ENCODE assay signal across 11 cellular contexts in genomic region chr11:129973068-129973467, GRCh38. TPM values are rescaled to one million over a fixed set of nuclear protein-coding genes. Genes with fewer than 3 reads are reported as not detected.
DNase-seq lines count a peak whose midpoint lies in the region; ATAC-seq lines count a peak whose summit lies in the region.
"Had no signal": no experiment of that assay in that cellular context is flagged by ENCODE, and none has a peak within 500 bp of the region (broad histone marks: within the 10 kb centered on the region; RNA-seq: fewer than 3 reads in every experiment).

No MANE protein-coding gene starts in this region.

- peaks cover 0 to 18% (median 7%) of the 10 kb centered on the region in 11 experiments; a peak in 10 of 22 replicates for H3K36me3 ChIP-seq in BLaER1 treated with 17β-estradiol and CSF1 and Interleukin-3, amounts not matched to agents 10 nM and 100 nM

- H3K9me3 ChIP-seq in BLaER1 treated with 17β-estradiol and CSF1 and Interleukin-3, amounts not matched to agents 10 nM and 100 nM (replicated peaks in 1 of 11): peaks cover 0 to 12% (median 7%) of the 10 kb centered on the region in 11 experiments; a peak in 12 of 22 replicates
- H3K9me3 ChIP-seq in right cardiac atrium (ENCODE audit: control insufficient read depth, low read length): no peaks in the 10 kb centered on the region

- 74% methylated on average over 1 of the region's 1 CpG for WGBS in right cardiac atrium

- DNase-seq in SKM-1 (lab: John Stamatoyannopoulos, UW; ENCODE audit: unreplicated experiment) (peak; percentile 69), mucosa of gallbladder (ENCODE audit: low spot score) (no peak), right cardiac atrium (no peak), NCI-H2171 (lab: John Stamatoyannopoulos, UW) (no peak)

- peaks cover 76 to 89% (median 84%) of the 10 kb centered on the region in 10 experiments for H3K4me1 ChIP-seq in BLaER1 treated with 17β-estradiol and CSF1 and Interleukin-3, amounts not matched to agents 10 nM and 100 nM
- H3K4me1 ChIP-seq in right cardiac atrium (ENCODE audit: control insufficient read depth, insufficient read depth, low read length): no peaks in the 10 kb centered on the region

- H3K4me3 ChIP-seq in BLaER1 treated with 17β-estradiol and CSF1 and Interleukin-3, amounts not matched to agents 10 nM and 100 nM: peak overlapping the region in 8 of 10 experiments; percentile 5 to 53 (median 32); a peak in 8 of 20 replicates
- H3K4me3 ChIP-seq in right cardiac atrium (ENCODE audit: low read length): no peak overlapping the region

- H3K27me3 ChIP-seq in BLaER1 treated with 17β-estradiol and CSF1 and Interleukin-3, amounts not matched to agents 10 nM and 100 nM: no peaks in the 10 kb centered on the region
- H3K27me3 ChIP-seq in right cardiac atrium (ENCODE audit: control insufficient read depth, insufficient read depth): no peaks in the 10 kb centered on the region

- ATAC-seq in GM19467 (IDR thresholded peaks at IDR 0.05; ENCODE audit: unreplicated experiment) (peak; percentile 84), HG03159 (IDR thresholded peaks at IDR 0.05; ENCODE audit: unreplicated experiment) (peak; percentile 94), HG03025 (IDR thresholded peaks at IDR 0.05; ENCODE audit: low FRiP score, unreplicated experiment) (no peak), right cardiac atrium (no peak)
- ATAC-seq: activated T-helper 17 cell treated with anti-CD3 and anti-CD28 coated beads, Interleukin-2, amount 50 U/mL, for 72 hours; SK-N-SH treated with all-trans-retinoic acid at 6 μM for 48 hours had no signal

- no peaks in the 10 kb centered on the region for H4K20me1 ChIP-seq in BLaER1 treated with 17β-estradiol and CSF1 and Interleukin-3, amounts not matched to agents 10 nM and 100 nM

- peak overlapping the region; percentile 56 to 100 (median 97); a peak in 21 of 22 replicates for H3K27ac ChIP-seq in BLaER1 treated with 17β-estradiol and CSF1 and Interleukin-3, amounts not matched to agents 10 nM and 100 nM
- no peak overlapping the region for H3K27ac ChIP-seq in right cardiac atrium (ENCODE audit: low read length)
- H3K27ac ChIP-seq: KMS-11 had no signal

- peak overlapping the region; percentile 64 to 94 (median 85) for H3K9ac ChIP-seq in BLaER1 treated with 17β-estradiol and CSF1 and Interleukin-3, amounts not matched to agents 10 nM and 100 nM
- H3K9ac ChIP-seq: KMS-11 had no signal

- intact Hi-C loops in right cardiac atrium (cut with DNase I): no loop called here

- H3K4me2 ChIP-seq in BLaER1 treated with 17β-estradiol and CSF1 and Interleukin-3, amounts not matched to agents 10 nM and 100 nM: peak overlapping the region; percentile 68 to 98 (median 85)
- H3K4me2 ChIP-seq: KMS-11 had no signal

RNA-seq across cellular contexts. Expression of gene PRDM10, which starts 29.6 kb away (rescaled TPM):
- total RNA-seq in mucosa of gallbladder (12.5 TPM), right cardiac atrium (1 to 10 TPM; 4.9 to 7.2 (median 6.3) TPM)
- 1.6 TPM for polyA plus RNA-seq in right cardiac atrium

Comparison
In these comparisons a context has a peak if more than half of its experiments do, and no peak if none do; other contexts are left out.
1. ATAC-seq: peak in GM19467 (single experiment) and HG03159 (single experiment); none in HG03025 (single experiment) and right cardiac atrium (0 of 2).